7 cellular contexts compared by ENCODE assay signal in the genomic region with DNA sequence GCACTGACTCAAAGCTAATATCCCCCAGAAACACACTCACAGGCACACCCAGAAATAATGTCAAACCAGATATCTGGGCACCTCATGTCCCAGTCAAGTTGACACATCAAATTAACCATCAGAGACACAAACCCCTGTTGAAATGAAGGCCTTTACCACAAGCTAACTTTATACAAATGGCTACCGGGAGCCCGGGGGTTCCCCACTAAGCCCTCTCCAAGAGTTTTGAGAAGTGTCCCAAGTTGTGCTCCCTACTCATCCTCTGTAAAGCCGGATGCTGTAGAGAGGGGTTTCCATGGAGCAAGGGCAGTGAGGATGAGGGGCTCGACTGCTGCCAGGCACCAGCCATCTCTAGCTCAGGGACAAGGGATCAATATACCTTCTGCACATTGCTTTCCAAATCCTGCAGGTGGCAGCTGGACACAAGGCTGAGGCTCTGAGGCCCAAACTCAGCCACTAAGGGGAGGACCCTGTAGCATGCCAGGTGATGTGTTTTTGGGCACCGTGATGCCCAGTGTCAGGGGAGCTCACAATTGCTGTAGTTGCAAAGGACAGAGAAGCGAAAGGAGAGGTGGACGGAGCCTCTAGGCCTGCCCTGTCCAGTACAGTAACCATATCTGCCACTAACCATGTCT.
DNase-seq lines count a peak whose midpoint lies in the region; TF ChIP-seq lines count a peak whose summit lies in the region.

No MANE protein-coding gene starts in this region.

- H3K36me3 Mint-ChIP-seq in neural crest cell (ENCODE audit: low read depth) = peaks cover 4% of the 10 kb centered on the region

- H3K4me3 ChIP-seq in GM12864 (ENCODE audit: low read depth, low read length) (no peak overlapping the region), brain microvascular endothelial cell (ENCODE audit: low read depth, low read length) (no peak overlapping the region), lower leg skin (ENCODE audit: low read depth, poor library complexity, severe bottlenecking) (no peak overlapping the region)

- in situ Hi-C loops in KBM-7 (cut with MboI; ENCODE audit: low pct_unique_long_range_greater_than_20kb, low sequenced_read_pairs) (no loop called here), brain microvascular endothelial cell (cut with HindIII; ENCODE audit: low pct_ligation_motif_present, low sequenced_read_pairs) (no loop called here)

- no peaks in the 10 kb centered on the region for H3K4me1 Mint-ChIP-seq in neural crest cell

- no peaks in the 10 kb centered on the region for H3K27me3 ChIP-seq in brain microvascular endothelial cell (replicated peaks)

- no peak overlapping the region for H3K27ac Mint-ChIP-seq in neural crest cell (ENCODE audit: unreplicated experiment)

- no peak overlapping the region for H3K27ac ChIP-seq in brain microvascular endothelial cell

- peaks cover 3% of the 10 kb centered on the region for H3K27me3 Mint-ChIP-seq in neural crest cell (ENCODE audit: low read depth)

- intact Hi-C loops in lower leg skin (cut with DNase I; ENCODE audit: low total_unique reads) = no loop called here

- no peak for DNase-seq in GM12864 (ENCODE audit: low read depth)
- peak; percentile 15 for DNase-seq in KBM-7
- DNase-seq in brain microvascular endothelial cell = peak; percentile 7
- DNase-seq in neural crest cell (ENCODE audit: low read depth, low spot score) = peak; percentile 16
- DNase-seq in activated naive CD4-positive, alpha-beta T cell (lab: John Stamatoyannopoulos, UW) = no peak
- DNase-seq in activated CD4-positive, CD25-positive, alpha-beta regulatory T cell (lab: John Stamatoyannopoulos, UW) = no peak
- DNase-seq in lower leg skin (ENCODE audit: low spot score in 2 of 2) = no peak

- TF ChIP-seq POLR2A in lower leg skin (IDR thresholded peaks at IDR 0.05) = no peak

- H3K36me3 ChIP-seq in brain microvascular endothelial cell (replicated peaks) = no peaks in the 10 kb centered on the region

- TF ChIP-seq CTCF in GM12864 (IDR thresholded peaks at IDR 0.05; ENCODE audit: low read depth, low read length, missing control alignments) (peak; percentile 36), brain microvascular endothelial cell (IDR thresholded peaks at IDR 0.05; ENCODE audit: low read depth, low read length, missing control alignments) (peak; percentile 59), neural crest cell (conservative IDR thresholded peaks at IDR 0.05) (peak; percentile 59), lower leg skin (IDR thresholded peaks at IDR 0.05) (no peak)

- no peak overlapping the region for H3K4me3 Mint-ChIP-seq in neural crest cell

- 73 to 76% methylated on average over 7 of the region's 7 CpGs for WGBS in lower leg skin, 2 donors

- peaks cover 3% of the 10 kb centered on the region for H3K9me3 Mint-ChIP-seq in neural crest cell

Comparison
In these comparisons a context has a peak if more than half of its experiments do, and no peak if none do; other contexts are left out.
1. DNase-seq: peak in KBM-7 (single experiment), brain microvascular endothelial cell (single experiment) and neural crest cell (single experiment); none in GM12864 (single experiment), activated naive CD4-positive, alpha-beta T cell (0 of 4), activated CD4-positive, CD25-positive, alpha-beta regulatory T cell (0 of 4) and lower leg skin (0 of 2).
2. CTCF ChIP-seq: peak in GM12864 (single experiment), brain microvascular endothelial cell (single experiment) and neural crest cell (single experiment); none in lower leg skin (0 of 3).